In the genomic region with DNA sequence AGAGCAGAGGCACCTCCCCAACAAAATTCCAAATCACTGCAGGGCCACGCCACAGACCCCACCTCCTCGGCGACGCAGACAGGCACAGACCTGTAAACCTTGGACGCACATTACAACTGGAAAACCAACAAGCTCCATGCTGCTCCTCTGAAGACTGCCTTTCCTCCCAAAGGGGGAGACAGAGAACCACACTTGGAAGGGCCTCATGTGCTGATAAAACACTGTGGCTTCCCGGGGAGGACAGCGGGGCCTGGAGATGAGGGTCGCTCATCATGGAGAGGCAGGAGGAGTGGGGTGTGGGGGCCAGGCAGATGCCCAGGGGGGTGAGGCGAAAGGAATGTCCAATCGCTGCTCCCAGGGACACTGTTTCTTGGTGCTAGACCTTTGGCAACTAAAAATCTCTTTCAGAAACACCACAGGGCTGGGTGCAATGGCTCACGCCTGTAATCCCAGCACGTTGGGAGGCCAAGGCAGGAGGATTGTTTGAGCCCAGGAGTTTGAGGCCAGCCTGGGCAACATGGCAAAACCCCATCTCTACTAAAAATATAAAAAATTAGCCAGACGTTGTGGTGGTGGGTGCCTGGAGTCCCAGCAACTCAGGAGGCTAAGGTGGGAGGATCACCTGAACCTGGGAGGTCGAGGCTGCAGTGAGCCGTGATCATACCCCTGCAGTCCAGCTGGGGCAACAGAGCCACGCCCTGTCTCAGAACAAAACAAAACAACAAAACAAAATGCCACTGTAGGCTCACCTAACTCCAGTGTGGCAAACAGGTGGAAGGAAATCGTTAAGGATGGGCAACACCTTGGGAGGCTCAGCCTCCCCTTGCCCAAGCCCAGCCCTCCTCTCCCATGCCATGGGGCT, we compare ENCODE assay signal across 10 cellular contexts. TPM values are rescaled to one million over a fixed set of nuclear protein-coding genes. Genes with fewer than 3 reads are reported as not detected.
DNase-seq lines count a peak whose midpoint lies in the region; ATAC-seq and TF ChIP-seq lines count a peak whose summit lies in the region.
"Had no signal": no experiment of that assay in that cellular context is flagged by ENCODE, and none has a peak within 500 bp of the region (broad histone marks: within the 10 kb centered on the region; RNA-seq: fewer than 3 reads in every experiment).

No MANE protein-coding gene starts in this region.

- no peaks in the 10 kb centered on the region; the same call in 1 of the 2 replicates for H3K36me3 ChIP-seq in RWPE2 (ENCODE audit: low read depth)

- ATAC-seq in RWPE2 (ENCODE audit: low read depth) (peak; percentile 85), HG03175 (IDR thresholded peaks at IDR 0.05; ENCODE audit: unreplicated experiment) (no peak)

- H3K27me3 Mint-ChIP-seq in progenitor cell of endocrine pancreas = no peaks in the 10 kb centered on the region

- H3K4me3 Mint-ChIP-seq in progenitor cell of endocrine pancreas (ENCODE audit: low read depth) = no peak overlapping the region

- H3K9me3 Mint-ChIP-seq in progenitor cell of endocrine pancreas (ENCODE audit: low read depth) = no peaks in the 10 kb centered on the region

- no peaks in the 10 kb centered on the region for H3K27me3 ChIP-seq in RWPE2 (ENCODE audit: insufficient read depth, poor library complexity, severe bottlenecking)

- H3K4me1 ChIP-seq in RWPE2 (ENCODE audit: insufficient read depth, poor library complexity, severe bottlenecking) = peaks cover 4% of the 10 kb centered on the region

- H3K27ac Mint-ChIP-seq in progenitor cell of endocrine pancreas = no peak overlapping the region

- H3K4me3 ChIP-seq in RWPE2 (ENCODE audit: severe bottlenecking) = no peak overlapping the region
- H3K4me3 ChIP-seq: coronary artery had no signal

- H3K36me3 Mint-ChIP-seq in progenitor cell of endocrine pancreas (ENCODE audit: insufficient read depth) = peaks cover 11% of the 10 kb centered on the region

- H3K27ac ChIP-seq in RWPE2 (ENCODE audit: poor library complexity, severe bottlenecking) = no peak overlapping the region
- H3K27ac ChIP-seq: coronary artery had no signal

- H3K9me3 ChIP-seq in RWPE2 (ENCODE audit: severe bottlenecking) = no peaks in the 10 kb centered on the region

- DNase-seq in GM10266 (ENCODE audit: extremely low spot score) (no peak), RWPE2 (ENCODE audit: low spot score) (no peak), fibroblast of peridontal ligament (ENCODE audit: extremely low read depth) (peak; percentile 76), progenitor cell of endocrine pancreas (ENCODE audit: low spot score, unreplicated experiment) (no peak), T-helper 1 cell (no peak), COLO668 (lab: John Stamatoyannopoulos, UW; ENCODE audit: unreplicated experiment) (no peak)
- DNase-seq in stimulated activated naive CD4-positive, alpha-beta T cell (lab: John Stamatoyannopoulos, UW) = no peak
- DNase-seq: T1000 had no signal

- H3K4me1 Mint-ChIP-seq in progenitor cell of endocrine pancreas (ENCODE audit: low read depth) = peaks cover 27% of the 10 kb centered on the region

- TF ChIP-seq CTCF in GM10266 (IDR thresholded peaks at IDR 0.05; ENCODE audit: control insufficient read depth, insufficient read depth, low read depth, missing control alignments) = peak; percentile 19
- TF ChIP-seq CTCF in RWPE2 (IDR thresholded peaks at IDR 0.05; ENCODE audit: poor library complexity, severe bottlenecking) = peak; percentile 57
- peak; percentile 41 for TF ChIP-seq CTCF in progenitor cell of endocrine pancreas (IDR thresholded peaks at IDR 0.05; ENCODE audit: unreplicated experiment)

RNA-seq across cellular contexts. Expression of gene ABHD12, which starts 53.8 kb away (rescaled TPM):
- total RNA-seq in progenitor cell of endocrine pancreas = 51.3 and 54.9 TPM in 2 replicates
